ENCODE assay signal across 8 cellular contexts in genomic region chr1:6205849-6206845, GRCh38. TPM values are rescaled to one million over a fixed set of nuclear protein-coding genes. Genes with fewer than 3 reads are reported as not detected.
DNase-seq lines count a peak whose midpoint lies in the region; ATAC-seq and TF ChIP-seq lines count a peak whose summit lies in the region.

A gene with protein sequence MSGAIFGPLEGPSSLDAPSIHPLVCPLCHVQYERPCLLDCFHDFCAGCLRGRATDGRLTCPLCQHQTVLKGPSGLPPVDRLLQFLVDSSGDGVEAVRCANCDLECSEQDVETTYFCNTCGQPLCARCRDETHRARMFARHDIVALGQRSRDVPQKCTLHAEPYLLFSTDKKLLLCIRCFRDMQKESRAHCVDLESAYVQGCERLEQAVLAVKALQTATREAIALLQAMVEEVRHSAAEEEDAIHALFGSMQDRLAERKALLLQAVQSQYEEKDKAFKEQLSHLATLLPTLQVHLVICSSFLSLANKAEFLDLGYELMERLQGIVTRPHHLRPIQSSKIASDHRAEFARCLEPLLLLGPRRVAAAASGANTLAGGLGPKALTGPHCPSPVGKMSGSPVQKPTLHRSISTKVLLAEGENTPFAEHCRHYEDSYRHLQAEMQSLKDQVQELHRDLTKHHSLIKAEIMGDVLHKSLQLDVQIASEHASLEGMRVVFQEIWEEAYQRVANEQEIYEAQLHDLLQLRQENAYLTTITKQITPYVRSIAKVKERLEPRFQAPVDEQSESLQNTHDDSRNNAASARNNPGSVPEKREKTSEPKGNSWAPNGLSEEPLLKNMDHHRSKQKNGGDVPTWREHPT (plus strand): TSS chr1:6206119. CDS start chr1:6206536, 417 bp downstream.

- H3K27me3 ChIP-seq in KMS-11 (ENCODE audit: insufficient read depth, low read depth) (no peaks in the 10 kb centered on the region), stomach smooth muscle (ENCODE audit: control insufficient read depth in 1 of 2, insufficient read depth in 2 of 2, low read length in 2 of 2) (no peaks in the 10 kb centered on the region)

- H2AFZ ChIP-seq in KMS-11 (ENCODE audit: low read depth): peak within 1 kb of the TSS; percentile 95

- peak within 1 kb of the TSS; percentile 86 for H3K4me3 ChIP-seq in KMS-11 (IDR thresholded peaks at IDR 0.05; ENCODE audit: insufficient read depth, low read depth, low read length)
- H3K4me3 ChIP-seq in epithelial cell of esophagus (ENCODE audit: low read length): peak within 1 kb of the TSS; percentile 48
- peak within 1 kb of the TSS; percentile 59 to 75 for H3K4me3 ChIP-seq in stomach smooth muscle (ENCODE audit: low read length in 2 of 2)

- ATAC-seq in GM19395 (IDR thresholded peaks at IDR 0.05; ENCODE audit: unreplicated experiment) (peak; percentile 57), naive B cell (ENCODE audit: low read depth in 2 of 2) (peak; percentile 55 to 59)

- peak within 1 kb of the TSS; percentile 84 for H3K27ac ChIP-seq in C4-2B
- peak within 1 kb of the TSS; percentile 66 for H3K27ac ChIP-seq in KMS-11
- peak within 1 kb of the TSS; percentile 46 for H3K27ac ChIP-seq in stomach smooth muscle (ENCODE audit: low read length)

- peaks cover 10% of the 10 kb centered on the region; the same call in 1 of the 2 replicates for H3K79me2 ChIP-seq in KMS-11 (ENCODE audit: insufficient read depth, low read depth)

- peaks cover 17 to 42% (median 17%) of the 10 kb centered on the region in 3 donors for H3K27me3 Mint-ChIP-seq in naive B cell

- peak; percentile 79 for DNase-seq in epithelial cell of esophagus (ENCODE audit: low read depth)
- DNase-seq in naive B cell: no peak
- no peak for DNase-seq in putamen (ENCODE audit: low spot score)

- peaks cover 0 to 28% (median 5%) of the 10 kb centered on the region in 3 donors for H3K4me1 Mint-ChIP-seq in naive B cell

- no peaks in the 10 kb centered on the region for H3K36me3 Mint-ChIP-seq in naive B cell

- peak within 1 kb of the TSS in 2 of 6 donors; percentile 6 to 54 for H3K27ac Mint-ChIP-seq in naive B cell

- H3K4me2 ChIP-seq in KMS-11: peak within 1 kb of the TSS; percentile 83

- no peaks in the 10 kb centered on the region for H3K9me3 ChIP-seq in stomach smooth muscle (ENCODE audit: control insufficient read depth in 2 of 2, low read length in 2 of 2)

- H3K9ac ChIP-seq in KMS-11 (peak within 1 kb of the TSS; percentile 73), stomach smooth muscle (ENCODE audit: low read length in 2 of 2) (peak within 1 kb of the TSS; percentile 57 to 66)

- CTCF ChIA-PET in activated CD8-positive, alpha-beta memory T cell treated with anti-CD3 and anti-CD28 coated beads for 36 hours (lab: Charles Lee): interaction anchor here (0.7 to 2.4 kb wide), 11 partner anchors 9 to 1555 kb away, joined by 3 to 9 read pairs (median 3); partner anchors contain the start of genes DNAJC11, ICMT and ZBTB48

- no peak for TF ChIP-seq CTCF in C4-2B (conservative IDR thresholded peaks at IDR 0.05)
- no peak for TF ChIP-seq CTCF in KMS-11 (conservative IDR thresholded peaks at IDR 0.05; ENCODE audit: low read depth, low read length)
- no peak for TF ChIP-seq CTCF in epithelial cell of esophagus (IDR thresholded peaks at IDR 0.05; ENCODE audit: insufficient read depth, low read depth, low read length, missing control alignments)

- POLR2A ChIA-PET in activated CD8-positive, alpha-beta memory T cell treated with anti-CD3 and anti-CD28 coated beads for 36 hours (lab: Charles Lee): interaction anchor here (1.0 to 2.0 kb wide), 4 partner anchors 9 to 29 kb away, joined by 3 to 8 read pairs (median 4); partner anchors contain the start of gene ICMT

- H3K36me3 ChIP-seq in KMS-11 (ENCODE audit: insufficient read depth) (no peaks in the 10 kb centered on the region), stomach smooth muscle (ENCODE audit: control insufficient read depth in 2 of 2, insufficient read depth in 2 of 2, low read length in 2 of 2) (no peaks in the 10 kb centered on the region)

- peak within 1 kb of the TSS; percentile 68 to 86 (median 82) for H3K4me3 Mint-ChIP-seq in naive B cell

- H4K20me1 ChIP-seq in KMS-11 (ENCODE audit: insufficient read depth): no peaks in the 10 kb centered on the region

- H3K4me1 ChIP-seq in KMS-11 (ENCODE audit: low read depth, poor library complexity, severe bottlenecking) (peaks cover 18% of the 10 kb centered on the region), stomach smooth muscle (ENCODE audit: control insufficient read depth, insufficient read depth, low read length) (peaks cover 40% of the 10 kb centered on the region)

- peaks cover 0 to 2% (median 0%) of the 10 kb centered on the region in 7 donors for H3K9me3 Mint-ChIP-seq in naive B cell

RNA-seq across cellular contexts. Expression of the gene that starts here (rescaled TPM):
- total RNA-seq in activated CD8-positive, alpha-beta memory T cell treated with anti-CD3 and anti-CD28 coated beads for 36 hours: 10 to 100 TPM; 12.1 to 16.4 TPM
- under 1 TPM in 4 of 6 donors, not detected in 2; 0.12 to 0.61 (median 0.26) TPM for polyA plus RNA-seq in naive B cell (ENCODE audit: low read depth in 6 of 6)

Comparison
In these comparisons a context has a peak if more than half of its experiments do, and no peak if none do; other contexts are left out.
1. Peak in ATAC-seq in naive B cell; RNA of the gene not detected or under 1 TPM.